In genomic region chr9:35114113-35114847, GRCh38 we compare ENCODE assay signal across 8 cellular contexts. TPM values are rescaled to one million over a fixed set of nuclear protein-coding genes. Genes with fewer than 3 reads are reported as not detected.
DNase-seq lines count a peak whose midpoint lies in the region; ATAC-seq and TF ChIP-seq lines count a peak whose summit lies in the region.

No MANE protein-coding gene starts in this region.

- H3K4me1 ChIP-seq in upper lobe of left lung: peaks cover 54 to 72% (median 63%) of the 10 kb centered on the region in 4 donors

- TF ChIP-seq CTCF in glutamatergic neuron (IDR thresholded peaks at IDR 0.05; ENCODE audit: partially characterized antibody, unreplicated experiment): no peak
- no peak for TF ChIP-seq CTCF in upper lobe of left lung (IDR thresholded peaks at IDR 0.05)

- H3K4me3 Mint-ChIP-seq in activated naive CD4-positive, alpha-beta T cell treated with anti-CD3 and anti-CD28 coated beads, Interleukin-2, amount 50 U/mL, for 24 hours: peak overlapping the region; percentile 92
- H3K4me3 Mint-ChIP-seq in glutamatergic neuron (ENCODE audit: unreplicated experiment): peak overlapping the region; percentile 95

- H3K4me1 Mint-ChIP-seq in activated naive CD4-positive, alpha-beta T cell treated with anti-CD3 and anti-CD28 coated beads, Interleukin-2, amount 50 U/mL, for 24 hours: peaks cover 66% of the 10 kb centered on the region
- peaks cover 26% of the 10 kb centered on the region for H3K4me1 Mint-ChIP-seq in glutamatergic neuron (ENCODE audit: low read depth, unreplicated experiment)

- H3K27ac Mint-ChIP-seq in activated naive CD4-positive, alpha-beta T cell treated with anti-CD3 and anti-CD28 coated beads, Interleukin-2, amount 50 U/mL, for 24 hours: peak overlapping the region; percentile 95
- peak overlapping the region; percentile 99 for H3K27ac Mint-ChIP-seq in glutamatergic neuron (ENCODE audit: unreplicated experiment)

- H3K9me3 ChIP-seq in upper lobe of left lung: no peaks in the 10 kb centered on the region

- DNase-seq in DMS53 (lab: John Stamatoyannopoulos, UW): peak; percentile 81
- DNase-seq in Jurkat, Clone E6-1 (ENCODE audit: low read depth, low spot score): peak; percentile 89
- DNase-seq in SHP77 treated with DMSO at 0.1 percent for 48 hours (lab: John Stamatoyannopoulos, UW): peak; percentile 8
- peak; percentile 87 for DNase-seq in glutamatergic neuron
- DNase-seq in nucleus accumbens (lab: John Stamatoyannopoulos, UW): peak in 52 of 56 donors; percentile 11 to 86 (median 55)
- peak in 1 of 2 donors; percentile 93 for DNase-seq in upper lobe of left lung

- peak overlapping the region; percentile 62 for H3K4me3 ChIP-seq in Jurkat, Clone E6-1 (ENCODE audit: low read length)
- H3K4me3 ChIP-seq in upper lobe of left lung: peak overlapping the region; percentile 43 to 81 (median 64)

- ATAC-seq in upper lobe of left lung (ENCODE audit: low FRiP score in 2 of 2) (peak; percentile 21 to 65), GM19328 (IDR thresholded peaks at IDR 0.05; ENCODE audit: unreplicated experiment) (no peak)

- H3K27ac ChIP-seq in upper lobe of left lung: peak overlapping the region; percentile 88 to 98 (median 94)

- H3K36me3 ChIP-seq in upper lobe of left lung: no peaks in the 10 kb centered on the region

- TF ChIP-seq EP300 in upper lobe of left lung (IDR thresholded peaks at IDR 0.05): no peak

- no peaks in the 10 kb centered on the region for H3K27me3 Mint-ChIP-seq in activated naive CD4-positive, alpha-beta T cell treated with anti-CD3 and anti-CD28 coated beads, Interleukin-2, amount 50 U/mL, for 24 hours
- H3K27me3 Mint-ChIP-seq in glutamatergic neuron (ENCODE audit: unreplicated experiment): peaks cover 19% of the 10 kb centered on the region

- 0 to 6% methylated on average over 2 to 5 of the region's 5 CpGs for WGBS in upper lobe of left lung, 2 donors

- no peaks in the 10 kb centered on the region for H3K27me3 ChIP-seq in upper lobe of left lung

- TF ChIP-seq POLR2A in upper lobe of left lung (IDR thresholded peaks at IDR 0.05): no peak

- no peaks in the 10 kb centered on the region for H3K36me3 Mint-ChIP-seq in activated naive CD4-positive, alpha-beta T cell treated with anti-CD3 and anti-CD28 coated beads, Interleukin-2, amount 50 U/mL, for 24 hours
- no peaks in the 10 kb centered on the region for H3K36me3 Mint-ChIP-seq in glutamatergic neuron (ENCODE audit: unreplicated experiment)

- no peaks in the 10 kb centered on the region for H3K9me3 Mint-ChIP-seq in activated naive CD4-positive, alpha-beta T cell treated with anti-CD3 and anti-CD28 coated beads, Interleukin-2, amount 50 U/mL, for 24 hours
- H3K9me3 Mint-ChIP-seq in glutamatergic neuron (ENCODE audit: unreplicated experiment): peaks cover 20% of the 10 kb centered on the region

RNA-seq across cellular contexts. Expression of gene ATOSB, which starts 1.4 kb away (rescaled TPM):
- 9.3 TPM for polyA plus RNA-seq in Jurkat, Clone E6-1 (2012; ENCODE audit: insufficient read depth, insufficient read length)
- total RNA-seq in glutamatergic neuron (ENCODE audit: unreplicated experiment): 51.0 TPM
- 10 to 100 TPM; 14.6 to 38.6 (median 29.7) TPM for total RNA-seq in upper lobe of left lung

RNA-seq across cellular contexts. Expression of gene STOML2, which starts 11.3 kb away (rescaled TPM):
- polyA plus RNA-seq in Jurkat, Clone E6-1 (2012; ENCODE audit: insufficient read depth, insufficient read length): 282 TPM
- total RNA-seq in glutamatergic neuron (ENCODE audit: unreplicated experiment): 73.0 TPM
- 10 to 100 TPM; 17.4 to 72.8 (median 48.0) TPM for total RNA-seq in upper lobe of left lung

RNA-seq across cellular contexts. Expression of gene PIGO, which starts 17.9 kb away (rescaled TPM):
- 23.8 TPM for polyA plus RNA-seq in Jurkat, Clone E6-1 (2012; ENCODE audit: insufficient read depth, insufficient read length)
- total RNA-seq in glutamatergic neuron (ENCODE audit: unreplicated experiment) (19.0 TPM), upper lobe of left lung (10 to 100 TPM; 11.5 to 29.0 (median 19.1) TPM)

RNA-seq across cellular contexts. Expression of gene FANCG, which starts 34.5 kb away (rescaled TPM):
- 155 TPM for polyA plus RNA-seq in Jurkat, Clone E6-1 (2012; ENCODE audit: insufficient read depth, insufficient read length)
- total RNA-seq in glutamatergic neuron (ENCODE audit: unreplicated experiment): 49.0 TPM
- 10 to 100 TPM in 3 of 6 donors, 1 to 10 TPM in 3; 4.7 to 61.8 (median 9.1) TPM for total RNA-seq in upper lobe of left lung

RNA-seq across cellular contexts. Expression of gene VCP, which starts 41.9 kb away (rescaled TPM):
- 227 TPM for polyA plus RNA-seq in Jurkat, Clone E6-1 (2012; ENCODE audit: insufficient read depth, insufficient read length)
- total RNA-seq in glutamatergic neuron (ENCODE audit: unreplicated experiment) (297 TPM), upper lobe of left lung (100 to 1,000 TPM; 170 to 215 (median 189) TPM)
